ENCODE assay signal across 24 cellular contexts in genomic region chr7:140447841-140448240, GRCh38. TPM values are rescaled to one million over a fixed set of nuclear protein-coding genes. Genes with fewer than 3 reads are reported as not detected.
"Had no signal": no experiment of that assay in that cellular context is flagged by ENCODE, and none has a peak within 500 bp of the region (broad histone marks: within the 10 kb centered on the region; RNA-seq: fewer than 3 reads in every experiment).

No MANE protein-coding gene starts in this region.

- H3K27ac Mint-ChIP-seq: activated CD4-positive, alpha-beta T cell treated with anti-CD3 and anti-CD28 coated beads, Interleukin-2, amount 10 ng/mL, durations not matched to agents 7 days and 5 days; progenitor cell of endocrine pancreas; stimulated activated naive CD8-positive, alpha-beta T cell treated with anti-CD3 and anti-CD28 coated beads, Interleukin-15, Interleukin-2, amounts not matched to agents 100 ng/mL and 50 ng/mL, for 24 hours had no signal

- H3K27me3 ChIP-seq: brain microvascular endothelial cell, colonic mucosa, gastroesophageal sphincter, heart left ventricle, right atrium auricular region, tibial nerve had no signal

- H3K27me3 Mint-ChIP-seq: activated CD4-positive, alpha-beta T cell treated with anti-CD3 and anti-CD28 coated beads, Interleukin-2, amount 10 ng/mL, durations not matched to agents 7 days and 5 days; central memory CD8-positive, alpha-beta T cell; progenitor cell of endocrine pancreas; stimulated activated naive CD8-positive, alpha-beta T cell treated with anti-CD3 and anti-CD28 coated beads, Interleukin-15, Interleukin-2, amounts not matched to agents 100 ng/mL and 50 ng/mL, for 24 hours had no signal

- H3K36me3 ChIP-seq: brain microvascular endothelial cell, colonic mucosa, right atrium auricular region had no signal

- H3K4me1 Mint-ChIP-seq: neural crest cell had no signal

- DNase-seq: activated CD4-positive, alpha-beta T cell treated with anti-CD3 and anti-CD28 coated beads, Interleukin-2, amount 10 ng/mL, durations not matched to agents 7 days and 5 days; activated CD8-positive, alpha-beta memory T cell treated with anti-CD3 and anti-CD28 coated beads for 24 hours; activated CD8-positive, alpha-beta memory T cell treated with anti-CD3 and anti-CD28 coated beads, Interleukin-2, amount 50 U/mL, for 48 hours; activated effector memory CD4-positive, alpha-beta T cell treated with anti-CD3 and anti-CD28 coated beads, Interleukin-2, amount 50 U/mL, for 16 hours; activated naive CD4-positive, alpha-beta T cell treated with anti-CD3 and anti-CD28 coated beads, Interleukin-2, amount 50 U/mL, for 16 hours; activated T-cell treated with anti-CD3 and anti-CD28 coated beads, Interleukin-2, amount 50 U/mL, for 48 hours; brain microvascular endothelial cell; colonic mucosa; erythroblast; heart left ventricle; left ventricle myocardium superior; stimulated activated CD4-positive, alpha-beta T cell treated with anti-CD3 and anti-CD28 coated beads, Interleukin-15, amount 100 ng/mL, for 24 hours; stimulated activated CD4-positive, alpha-beta T cell treated with anti-CD3 and anti-CD28 coated beads, Interleukin-2, amount 100 ng/mL, for 48 hours; T1000 had no signal

- H3K4me3 ChIP-seq: colonic mucosa, gastroesophageal sphincter, heart left ventricle, right atrium auricular region, skin epidermis, tibial nerve had no signal

- ATAC-seq: gastroesophageal sphincter, heart left ventricle, left ventricle myocardium superior had no signal

- H3K9me3 Mint-ChIP-seq: activated CD4-positive, alpha-beta T cell treated with anti-CD3 and anti-CD28 coated beads, Interleukin-2, amount 10 ng/mL, durations not matched to agents 7 days and 5 days; central memory CD8-positive, alpha-beta T cell; neural crest cell; stimulated activated naive CD8-positive, alpha-beta T cell treated with anti-CD3 and anti-CD28 coated beads, Interleukin-15, Interleukin-2, amounts not matched to agents 100 ng/mL and 50 ng/mL, for 24 hours had no signal

- H3K4me3 Mint-ChIP-seq: activated CD4-positive, alpha-beta T cell treated with anti-CD3 and anti-CD28 coated beads, Interleukin-2, amount 10 ng/mL, durations not matched to agents 7 days and 5 days; central memory CD8-positive, alpha-beta T cell; neural crest cell; stimulated activated naive CD8-positive, alpha-beta T cell treated with anti-CD3 and anti-CD28 coated beads, Interleukin-15, Interleukin-2, amounts not matched to agents 100 ng/mL and 50 ng/mL, for 24 hours had no signal

RNA-seq across cellular contexts. Expression of gene RAB19, which starts 44.0 kb away (rescaled TPM):
- total RNA-seq: aorta, gastroesophageal sphincter, heart left ventricle, left ventricle myocardium superior, neural crest cell, osteoblast, right atrium auricular region, tibial nerve had no signal
